1 cellular context compared by ENCODE assay signal in genomic region chr17:4744999-4745969, GRCh38.
TF ChIP-seq lines count a peak whose summit lies in the region.

No MANE protein-coding gene starts in this region.

TF ChIP-seq in K562, 482 proteins besides CTCF, POLR2A, EP300 and RAD21:
- no peak for TF ChIP-seq CREB1 (IDR thresholded peaks at IDR 0.05)
- no peak for TF ChIP-seq CREB1 (CRISPR knock-in tag; IDR thresholded peaks at IDR 0.05)
TF ChIP-seq in K562: peak in this region for 0.
